ENCODE assay signal across 13 cellular contexts in genomic region chr12:56336361-56337167, GRCh38. TPM values are rescaled to one million over a fixed set of nuclear protein-coding genes. Genes with fewer than 3 reads are reported as not detected.
DNase-seq lines count a peak whose midpoint lies in the region; ATAC-seq, FAIRE-seq and TF ChIP-seq lines count a peak whose summit lies in the region.
"Had no signal": no experiment of that assay in that cellular context is flagged by ENCODE, and none has a peak within 500 bp of the region (broad histone marks: within the 10 kb centered on the region; RNA-seq: fewer than 3 reads in every experiment).

No MANE protein-coding gene starts in this region.

- H3K27me3 ChIP-seq in colonic mucosa = no peaks in the 10 kb centered on the region

- H3K4me1 ChIP-seq in colonic mucosa = peaks cover 3% of the 10 kb centered on the region

- peak; percentile 68 for FAIRE-seq in GM18507 (lab: Jason Lieb, UNC)

- no peak overlapping the region for H3K27ac ChIP-seq in colonic mucosa

- no peak overlapping the region for H3K4me3 ChIP-seq in colonic mucosa

- H3K36me3 ChIP-seq in colonic mucosa = no peaks in the 10 kb centered on the region

- TF ChIP-seq CTCF in colonic mucosa (IDR thresholded peaks at IDR 0.05) = no peak

- no peaks in the 10 kb centered on the region for H3K9me3 ChIP-seq in colonic mucosa
- H3K9me3 ChIP-seq: SK-N-SH had no signal

- intact Hi-C loops in colonic mucosa (cut with DNase I) = no loop called here

- H3K9ac ChIP-seq in colonic mucosa (ENCODE audit: low read depth in 2 of 2, low read length in 2 of 2) = no peak overlapping the region
- H3K9ac ChIP-seq: SK-N-SH had no signal

- peak; percentile 86 for DNase-seq in CD1c-positive myeloid dendritic cell (ENCODE audit: extremely low spot score)
- DNase-seq in GM18507 (ENCODE audit: extremely low spot score, insufficient read length, low read depth) = no peak
- peak; percentile 93 for DNase-seq in SIG-M5 (lab: John Stamatoyannopoulos, UW)
- DNase-seq in globus pallidus (ENCODE audit: low spot score) = peak; percentile 38
- no peak for DNase-seq in cerebellar cortex (ENCODE audit: low spot score)
- no peak for DNase-seq in glomerular visceral epithelial cell (ENCODE audit: extremely low spot score)
- DNase-seq in colonic mucosa = no peak
- DNase-seq: central memory CD4-positive, alpha-beta T cell; NCI-H446; SK-N-SH had no signal

- ATAC-seq in HG02763 (IDR thresholded peaks at IDR 0.05; ENCODE audit: unreplicated experiment) = no peak

RNA-seq across cellular contexts. Expression of gene IL23A, which starts 2.1 kb away (rescaled TPM):
- total RNA-seq in colonic mucosa = under 1 TPM in 1 of 2 donors, not detected in 1; 0.27 TPM

RNA-seq across cellular contexts. Expression of gene PAN2, which starts 2.8 kb away (rescaled TPM):
- 10 to 100 TPM; 48.1 to 68.0 TPM for total RNA-seq in colonic mucosa

RNA-seq across cellular contexts. Expression of gene CNPY2, which starts 20.8 kb away (rescaled TPM):
- 100 to 1,000 TPM in 1 of 2 donors, 10 to 100 TPM in 1; 76.8 to 144 TPM for total RNA-seq in colonic mucosa

RNA-seq across cellular contexts. Expression of gene STAT2, which starts 23.3 kb away (rescaled TPM):
- 10 to 100 TPM; 62.6 to 63.2 TPM for total RNA-seq in colonic mucosa

RNA-seq across cellular contexts. Expression of gene APOF, which starts 26.1 kb away (rescaled TPM):
- total RNA-seq in colonic mucosa = under 1 TPM in 1 of 2 donors, not detected in 1; 0.15 TPM
- total RNA-seq: kidney epithelial cell, LHCN-M2 had no signal

Comparison
In these comparisons a context has a peak if more than half of its experiments do, and no peak if none do; other contexts are left out.
1. DNase-seq: peak in CD1c-positive myeloid dendritic cell (single experiment), SIG-M5 (single experiment) and globus pallidus (single experiment); none in GM18507 (single experiment), cerebellar cortex (single experiment), glomerular visceral epithelial cell (single experiment) and colonic mucosa (single experiment).